ENCODE assay signal across 38 cellular contexts in genomic region chr2:237754182-237754581, GRCh38. TPM values are rescaled to one million over a fixed set of nuclear protein-coding genes. Genes with fewer than 3 reads are reported as not detected.
DNase-seq lines count a peak whose midpoint lies in the region; ATAC-seq, FAIRE-seq and TF ChIP-seq lines count a peak whose summit lies in the region.
"Had no signal": no experiment of that assay in that cellular context is flagged by ENCODE, and none has a peak within 500 bp of the region (broad histone marks: within the 10 kb centered on the region; RNA-seq: fewer than 3 reads in every experiment).

No MANE protein-coding gene starts in this region.

- in situ Hi-C loops in K562 (cut with MboI) = no loop called here

- no peaks in the 10 kb centered on the region for H3K9me1 ChIP-seq in K562 (ENCODE audit: control insufficient read depth, insufficient read depth, low read length)

- H3K9me3 ChIP-seq in K562 (replicated peaks; ENCODE audit: control insufficient read depth, insufficient read depth, low read depth, low read length) (no peaks in the 10 kb centered on the region), stomach smooth muscle (ENCODE audit: control insufficient read depth in 2 of 2, low read length in 2 of 2) (no peaks in the 10 kb centered on the region)
- H3K9me3 ChIP-seq: A549, ascending aorta, left ventricle myocardium inferior, neutrophil, thyroid gland, vagina had no signal

- H3K4me3 ChIP-seq in K562 (no peak overlapping the region), stomach smooth muscle (ENCODE audit: low read length in 2 of 2) (no peak overlapping the region)
- H3K4me3 ChIP-seq: A549, ascending aorta, left ventricle myocardium inferior, thyroid gland, vagina had no signal

- H3K4me1 ChIP-seq in K562 (replicated peaks in 1 of 2; ENCODE audit: control insufficient read depth in 2 of 2, insufficient read depth in 2 of 2, low read length in 2 of 2) (no peaks in the 10 kb centered on the region), stomach smooth muscle (ENCODE audit: control insufficient read depth, insufficient read depth, low read length) (no peaks in the 10 kb centered on the region)
- H3K4me1 ChIP-seq: A549, ascending aorta, thyroid gland, vagina had no signal

- H4K20me1 ChIP-seq in K562 (replicated peaks; ENCODE audit: control insufficient read depth, insufficient read depth, low read length) = no peaks in the 10 kb centered on the region

- H3K9ac ChIP-seq in K562 (ENCODE audit: insufficient read depth in 1 of 2, low read depth in 2 of 2, low read length in 2 of 2) (no peak overlapping the region), stomach smooth muscle (ENCODE audit: low read length in 2 of 2) (no peak overlapping the region)

- ATAC-seq in natural killer cell (no peak), K562 (no peak)
- ATAC-seq in natural killer cell treated with Interleukin-12 subunit alpha and Interleukin-12 subunit beta and Interleukin-15 and Interleukin-18, amount 100 ng/mL, for 72 hours = no peak
- ATAC-seq: A549; activated CD4-positive, alpha-beta T cell treated with anti-CD3 and anti-CD28 coated beads for 36 hours had no signal

- BruUV-seq in K562 (replicated peaks; lab: Mats Ljungman, UMichigan) = no TSS peak

- H3K9me3 Mint-ChIP-seq in natural killer cell = no peaks in the 10 kb centered on the region
- no peaks in the 10 kb centered on the region for H3K9me3 Mint-ChIP-seq in natural killer cell treated with Interleukin-12 subunit alpha and Interleukin-12 subunit beta and Interleukin-15 and Interleukin-18, amount 100 ng/mL, for 72 hours
- H3K9me3 Mint-ChIP-seq: CD4-positive, CD25-positive, alpha-beta regulatory T cell; dendritic cell treated with granulocyte-macrophage colony-stimulating factor and Interleukin-4, amounts not matched to agents 40 ng/mL and 50 ng/mL, for 4 days; endodermal cell; HFFc6; immature natural killer cell; stimulated activated naive CD8-positive, alpha-beta T cell treated with anti-CD3 and anti-CD28 coated beads, Interleukin-15, Interleukin-2, amounts not matched to agents 100 ng/mL and 50 ng/mL, for 24 hours; T-helper 1 cell treated with Interleukin-12 subunit alpha and Interleukin-12 subunit beta and Interleukin-4 antibody, amounts not matched to agents 30 μg/mL and 1 μg/mL, for 36 hours had no signal

- H3K27ac Mint-ChIP-seq in natural killer cell = peak overlapping the region; percentile 41 to 88
- no peak overlapping the region for H3K27ac Mint-ChIP-seq in natural killer cell treated with Interleukin-12 subunit alpha and Interleukin-12 subunit beta and Interleukin-15 and Interleukin-18, amount 100 ng/mL, for 72 hours
- H3K27ac Mint-ChIP-seq: activated CD4-positive, alpha-beta T cell treated with anti-CD3 and anti-CD28 coated beads for 36 hours; activated naive CD8-positive, alpha-beta T cell; dendritic cell treated with granulocyte-macrophage colony-stimulating factor and Interleukin-4, amounts not matched to agents 40 ng/mL and 50 ng/mL, for 4 days; endodermal cell; HFFc6; T-helper 1 cell treated with Interleukin-12 subunit alpha and Interleukin-12 subunit beta and Interleukin-4 antibody, amounts not matched to agents 30 μg/mL and 1 μg/mL, for 36 hours had no signal

- no peak overlapping the region for H2AFZ ChIP-seq in K562 (ENCODE audit: low read depth, low read length)

- H3K4me2 ChIP-seq in K562 (ENCODE audit: insufficient read depth, low read length) = no peak overlapping the region
- H3K4me2 ChIP-seq: A549 had no signal

- POLR2A ChIA-PET in K562 (lab: Yijun Ruan, JAX) = interaction anchor here (0.6 kb wide), 2 partner anchors 16 to 25 kb away, joined by 3 read pairs; no protein-coding TSS in a partner anchor

- WGBS in K562 (ENCODE audit: insufficient coverage, low coverage, missing lambda C conversion rate) = 59% methylated on average over 3 of the region's 3 CpGs

- peaks cover 26 to 27% of the 10 kb centered on the region in 2 donors for H3K4me1 Mint-ChIP-seq in natural killer cell
- peaks cover 22 to 35% of the 10 kb centered on the region in 2 donors for H3K4me1 Mint-ChIP-seq in natural killer cell treated with Interleukin-12 subunit alpha and Interleukin-12 subunit beta and Interleukin-15 and Interleukin-18, amount 100 ng/mL, for 72 hours (ENCODE audit: low read depth in 2 of 2)

- no peaks in the 10 kb centered on the region for H3K27me3 Mint-ChIP-seq in natural killer cell (ENCODE audit: low read depth in 2 of 2)
- H3K27me3 Mint-ChIP-seq in natural killer cell treated with Interleukin-12 subunit alpha and Interleukin-12 subunit beta and Interleukin-15 and Interleukin-18, amount 100 ng/mL, for 72 hours = no peaks in the 10 kb centered on the region
- H3K27me3 Mint-ChIP-seq: activated CD4-positive, alpha-beta T cell treated with anti-CD3 and anti-CD28 coated beads for 36 hours; activated naive CD8-positive, alpha-beta T cell; CD4-positive, CD25-positive, alpha-beta regulatory T cell; dendritic cell treated with granulocyte-macrophage colony-stimulating factor and Interleukin-4, amounts not matched to agents 40 ng/mL and 50 ng/mL, for 4 days; stimulated activated naive CD8-positive, alpha-beta T cell treated with anti-CD3 and anti-CD28 coated beads, Interleukin-15, Interleukin-2, amounts not matched to agents 100 ng/mL and 50 ng/mL, for 24 hours had no signal

- CTCF ChIA-PET in K562 (lab: Yijun Ruan, JAX; ENCODE audit: low intra/inter-chr PET ratio) = no interaction called here

- H3K27me3 ChIP-seq in K562 (ENCODE audit: control insufficient read depth in 2 of 2, insufficient read depth in 2 of 2, low read length in 2 of 2) (no peaks in the 10 kb centered on the region), stomach smooth muscle (ENCODE audit: control insufficient read depth in 1 of 2, insufficient read depth in 2 of 2, low read length in 2 of 2) (no peaks in the 10 kb centered on the region)
- H3K27me3 ChIP-seq: ascending aorta, neutrophil, thyroid gland, vagina had no signal

- intact Hi-C loops in natural killer cell (cut with micrococcal nuclease) (no loop called here), K562 (cut with micrococcal nuclease) (no loop called here)

- TF ChIP-seq RAD21 in K562 (CRISPR knock-in tag; conservative IDR thresholded peaks at IDR 0.05 in 1 of 2, IDR thresholded peaks at IDR 0.05 in 1 of 2) = no peak

- TF ChIP-seq EP300 in K562 (IDR thresholded peaks at IDR 0.05; ENCODE audit: low read length) = no peak

- no peak for DNase-seq in natural killer cell
- no peak for DNase-seq in natural killer cell treated with Interleukin-12 subunit alpha and Interleukin-12 subunit beta and Interleukin-15 and Interleukin-18, amount 100 ng/mL, for 72 hours (ENCODE audit: low spot score)
- DNase-seq in K562 (ENCODE audit: extremely low read depth in 1 of 4, low spot score in 3 of 4) = no peak
- peak; percentile 59 for DNase-seq in iris pigment epithelial cell (ENCODE audit: low read depth)
- no peak for DNase-seq in T-helper 1 cell
- no peak for DNase-seq in NCI-H82 (lab: John Stamatoyannopoulos, UW)
- no peak for DNase-seq in MV-4-11 (lab: John Stamatoyannopoulos, UW)
- DNase-seq: activated CD4-positive, alpha-beta T cell treated with anti-CD3 and anti-CD28 coated beads for 36 hours; activated effector memory CD4-positive, alpha-beta T cell treated with Interleukin-2 at 50 U/mL for 16 hours; AML-193; Calu3; CD4-positive, CD25-positive, alpha-beta regulatory T cell; central memory CD4-positive, alpha-beta T cell; DMS79 treated with DMSO at 0.1 percent for 48 hours; endodermal cell; GOT3; HFFc6; hypothalamus; immature natural killer cell; left ventricle myocardium inferior; mesendoderm; NCI-H1092; NCI-H1694 treated with DMSO at 0.1 percent for 48 hours; NCI-H524; posterior cingulate gyrus; right cardiac atrium; stimulated activated CD4-positive, alpha-beta T cell treated with anti-CD3 and anti-CD28 coated beads, Interleukin-2, amount 100 ng/mL, for 24 hours; thyroid gland had no signal

- TF ChIP-seq CTCF in natural killer cell (IDR thresholded peaks at IDR 0.05) (no peak), K562 (IDR thresholded peaks at IDR 0.05 in 2 of 3, conservative IDR thresholded peaks at IDR 0.05 in 1 of 3; ENCODE audit: insufficient read depth in 2 of 3, low read depth in 1 of 3, low read length in 3 of 3) (no peak)

- no peaks in the 10 kb centered on the region for H3K79me2 ChIP-seq in K562 (ENCODE audit: control insufficient read depth, insufficient read depth, low read length)

- no peak for TF ChIP-seq POLR2A in K562 (conservative IDR thresholded peaks at IDR 0.05)

- peaks cover 44% of the 10 kb centered on the region for H3K36me3 Mint-ChIP-seq in natural killer cell
- H3K36me3 Mint-ChIP-seq in natural killer cell treated with Interleukin-12 subunit alpha and Interleukin-12 subunit beta and Interleukin-15 and Interleukin-18, amount 100 ng/mL, for 72 hours = peaks cover 38% of the 10 kb centered on the region

- peaks cover 33% of the 10 kb centered on the region; the same call in 1 of the 3 replicates for H3K36me3 ChIP-seq in K562 (ENCODE audit: control insufficient read depth, insufficient read depth, low read length)
- peaks cover 64 to 69% of the 10 kb centered on the region in 2 donors for H3K36me3 ChIP-seq in stomach smooth muscle (ENCODE audit: control insufficient read depth in 2 of 2, insufficient read depth in 2 of 2, low read length in 2 of 2)

- H3K27ac ChIP-seq in K562 (ENCODE audit: extremely low read depth, low read depth, low read length) = no peak overlapping the region
- peak overlapping the region; percentile 6 for H3K27ac ChIP-seq in stomach smooth muscle (ENCODE audit: low read length)
- H3K27ac ChIP-seq: A549, ascending aorta, left ventricle myocardium inferior, neutrophil, thyroid gland, vagina, VCaP had no signal

- no peak overlapping the region for H3K4me3 Mint-ChIP-seq in natural killer cell
- no peak overlapping the region for H3K4me3 Mint-ChIP-seq in natural killer cell treated with Interleukin-12 subunit alpha and Interleukin-12 subunit beta and Interleukin-15 and Interleukin-18, amount 100 ng/mL, for 72 hours
- H3K4me3 Mint-ChIP-seq: activated CD4-positive, alpha-beta T cell treated with anti-CD3 and anti-CD28 coated beads for 36 hours; activated naive CD8-positive, alpha-beta T cell; CD4-positive, CD25-positive, alpha-beta regulatory T cell; dendritic cell treated with granulocyte-macrophage colony-stimulating factor and Interleukin-4, amounts not matched to agents 40 ng/mL and 50 ng/mL, for 4 days; endodermal cell; HFFc6; immature natural killer cell; stimulated activated naive CD8-positive, alpha-beta T cell treated with anti-CD3 and anti-CD28 coated beads, Interleukin-15, Interleukin-2, amounts not matched to agents 100 ng/mL and 50 ng/mL, for 24 hours; T-helper 1 cell treated with Interleukin-12 subunit alpha and Interleukin-12 subunit beta and Interleukin-4 antibody, amounts not matched to agents 30 μg/mL and 1 μg/mL, for 36 hours had no signal

- no peak for FAIRE-seq in K562 (lab: Jason Lieb, UNC)
- FAIRE-seq: A549 had no signal

RNA-seq across cellular contexts. Expression of gene RBM44, which starts 44.4 kb away (rescaled TPM):
- 1 to 10 TPM; 1.8 to 5.0 (median 2.9) TPM for total RNA-seq in natural killer cell
- 1 to 10 TPM in 1 of 2 donors, under 1 TPM in 1; 0.45 to 3.2 TPM for total RNA-seq in natural killer cell treated with Interleukin-12 subunit alpha and Interleukin-12 subunit beta and Interleukin-15 and Interleukin-18, amount 100 ng/mL, for 72 hours
- total RNA-seq in K562 (2011; cell fraction: chromatin; rRNA removed; ENCODE audit: low replicate concordance) = 0.16 and 0.39 TPM in 2 replicates
- 0.26 TPM in 1 of 2 replicates, not detected in the other for total RNA-seq in K562 (2011; cell fraction: nucleolus; rRNA removed)
- total RNA-seq in K562 (2011; cell fraction: nucleoplasm; rRNA removed) = 0.15 and 0.46 TPM in 2 replicates
- total RNA-seq in K562 (2014; rRNA removed) = 0.09 and 0.12 TPM in 2 replicates
- 0.13 and 0.15 TPM in 2 replicates for total RNA-seq in K562 (2014; rRNA removed; fragmentation: Illumina TruSeq; extraction: Trizol)
- total RNA-seq in K562 (2015; rRNA removed; fragmentation: Illumina TruSeq; extraction: Trizol) = 0.18 and 0.19 TPM in 2 replicates
- 0.04 and 0.07 TPM in 2 replicates for total RNA-seq in K562 (2021)
- polyA plus RNA-seq in K562 (2011; rRNA removed) = 0.13 and 0.31 TPM in 2 replicates
- 0.01 and 0.03 TPM in 2 replicates for polyA plus RNA-seq in K562 (2011; cell fraction: cytosol; rRNA removed)
- 0.23 and 0.37 TPM in 2 replicates for polyA plus RNA-seq in K562 (2011; cell fraction: nucleus; rRNA removed)
- 0.08 and 0.09 TPM in 2 replicates for polyA plus RNA-seq in K562 (2012)
- polyA plus RNA-seq in K562 (2014; fragmentation: Illumina TruSeq; extraction: Trizol) = 0.11 and 0.18 TPM in 2 replicates
- polyA plus RNA-seq in K562 (2014; fragmentation: Nextera tagmentation; extraction: Ambion mirVana) = under 1 TPM; 0.04 to 0.07 TPM
- 0.20 and 0.25 TPM in 2 replicates for polyA plus RNA-seq in K562 (2014; rRNA removed)
- polyA minus RNA-seq in K562 (2011; rRNA and poly(A)+ RNA removed) = 0.14 and 0.30 TPM in 2 replicates
- not detected in 2 replicates for polyA minus RNA-seq in K562 (2011; cell fraction: cytosol; rRNA and poly(A)+ RNA removed)
- polyA minus RNA-seq in K562 (2011; cell fraction: nucleus; rRNA and poly(A)+ RNA removed) = 0.13 and 0.44 TPM in 2 replicates

Comparison
In these comparisons a context has a peak if more than half of its experiments do, and no peak if none do; other contexts are left out.
1. H3K27ac Mint-ChIP-seq: peak in natural killer cell (2 of 2); none in natural killer cell treated with Interleukin-12 subunit alpha and Interleukin-12 subunit beta and Interleukin-15 and Interleukin-18, amount 100 ng/mL, for 72 hours (0 of 2).